ENCODE assay signal across 4 cellular contexts in the genomic region with DNA sequence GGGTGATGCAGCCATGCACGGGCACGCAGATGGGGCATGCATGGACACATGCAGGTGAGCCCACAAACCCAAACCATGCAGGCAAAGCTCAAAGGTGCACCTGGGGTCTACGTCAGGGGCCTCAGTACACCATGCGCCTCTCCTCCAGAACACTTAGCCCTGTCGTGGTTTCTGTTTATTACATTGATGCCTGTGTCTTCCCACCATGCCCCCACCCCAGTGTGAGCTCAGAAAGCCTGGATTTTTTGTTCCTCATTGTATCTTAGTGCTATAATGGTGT. TPM values are rescaled to one million over a fixed set of nuclear protein-coding genes. Genes with fewer than 3 reads are reported as not detected.
"Had no signal": no experiment of that assay in that cellular context is flagged by ENCODE, and none has a peak within 500 bp of the region (broad histone marks: within the 10 kb centered on the region; RNA-seq: fewer than 3 reads in every experiment).

No MANE protein-coding gene starts in this region.

RNA-seq across cellular contexts. Expression of a gene that starts 9.4 kb away (rescaled TPM):
- total RNA-seq: GM23248, H4, HT1080 had no signal
- polyA plus RNA-seq: GM23248, IMR-90 had no signal
